Comparison of ENCODE assay signal across 8 cellular contexts in genomic region chr2:43220982-43221659, GRCh38. TPM values are rescaled to one million over a fixed set of nuclear protein-coding genes. Genes with fewer than 3 reads are reported as not detected.
DNase-seq lines count a peak whose midpoint lies in the region; ATAC-seq and TF ChIP-seq lines count a peak whose summit lies in the region.

No MANE protein-coding gene starts in this region.

- peak overlapping the region; percentile 87 to 92 for H3K4me3 ChIP-seq in foreskin fibroblast (ENCODE audit: low read depth in 1 of 2, low read length in 2 of 2)
- H3K4me3 ChIP-seq in osteoblast (ENCODE audit: insufficient read depth, low read length), result peak overlapping the region; percentile 90

- peak overlapping the region; percentile 85 for H3K4me2 ChIP-seq in osteoblast (ENCODE audit: insufficient read depth, low read length)

- H3K27me3 Mint-ChIP-seq in activated T-helper 2 cell treated with anti-CD3 and anti-CD28 coated beads, Interferon-gamma antibody, Interleukin-2, Interleukin-4, amounts not matched to agents 10 μg/mL and 5 μg/mL and 100 μg/mL, durations not matched to agents 14 hours and 24 hours and 36 hours (ENCODE audit: low read depth), result no peaks in the 10 kb centered on the region

- H3K27ac ChIP-seq in osteoblast (ENCODE audit: low read depth, low read length), result peak overlapping the region; percentile 88

- H2AFZ ChIP-seq in osteoblast (ENCODE audit: low read length), result no peak overlapping the region

- intact Hi-C loops in activated T-helper 2 cell treated with anti-CD3 and anti-CD28 coated beads, Interferon-gamma antibody, Interleukin-2, Interleukin-4, amounts not matched to agents 10 μg/mL and 5 μg/mL and 100 μg/mL, durations not matched to agents 14 hours and 24 hours and 36 hours (cut with micrococcal nuclease), result loop anchor here (1.0 to 10.0 kb wide), 2 partner anchors 63 to 554 kb away; partner anchors contain the start of gene DYNC2LI1

- peaks cover 19% of the 10 kb centered on the region for H4K20me1 ChIP-seq in osteoblast (ENCODE audit: insufficient read depth, low read length)

- DNase-seq in GDM1 (lab: John Stamatoyannopoulos, UW) (peak; percentile 50), NCI-H2227 treated with DMSO at 0.1 percent for 48 hours (lab: John Stamatoyannopoulos, UW) (peak; percentile 26), foreskin fibroblast (peak; percentile 91 to 96), osteoblast (ENCODE audit: insufficient read length, low spot score, missing footprints) (peak; percentile 73), midbrain (lab: John Stamatoyannopoulos, UW) (no peak), SW480 (ENCODE audit: low spot score) (no peak)
- DNase-seq in activated T-helper 2 cell treated with anti-CD3 and anti-CD28 coated beads, Interferon-gamma antibody, Interleukin-2, Interleukin-4, amounts not matched to agents 10 μg/mL and 5 μg/mL and 100 μg/mL, durations not matched to agents 14 hours and 24 hours and 36 hours (ENCODE audit: low spot score), result peak; percentile 24

- peaks cover 53% of the 10 kb centered on the region for H3K36me3 Mint-ChIP-seq in activated T-helper 2 cell treated with anti-CD3 and anti-CD28 coated beads, Interferon-gamma antibody, Interleukin-2, Interleukin-4, amounts not matched to agents 10 μg/mL and 5 μg/mL and 100 μg/mL, durations not matched to agents 14 hours and 24 hours and 36 hours (ENCODE audit: low read depth)

- no peaks in the 10 kb centered on the region for H3K9me3 ChIP-seq in osteoblast (ENCODE audit: low read depth, low read length)

- no peak for ATAC-seq in GM18868 (IDR thresholded peaks at IDR 0.05; ENCODE audit: unreplicated experiment)

- H3K4me3 Mint-ChIP-seq in activated T-helper 2 cell treated with anti-CD3 and anti-CD28 coated beads, Interferon-gamma antibody, Interleukin-2, Interleukin-4, amounts not matched to agents 10 μg/mL and 5 μg/mL and 100 μg/mL, durations not matched to agents 14 hours and 24 hours and 36 hours (ENCODE audit: low read depth), result peak overlapping the region; percentile 82

- peaks cover 52% of the 10 kb centered on the region for H3K4me1 ChIP-seq in osteoblast (ENCODE audit: insufficient read depth, low read length)

- peaks cover 35% of the 10 kb centered on the region for H3K4me1 Mint-ChIP-seq in activated T-helper 2 cell treated with anti-CD3 and anti-CD28 coated beads, Interferon-gamma antibody, Interleukin-2, Interleukin-4, amounts not matched to agents 10 μg/mL and 5 μg/mL and 100 μg/mL, durations not matched to agents 14 hours and 24 hours and 36 hours (ENCODE audit: low read depth)

- no peaks in the 10 kb centered on the region for H3K27me3 ChIP-seq in osteoblast (ENCODE audit: insufficient read depth, low read length)

- no peaks in the 10 kb centered on the region for H3K9me3 Mint-ChIP-seq in activated T-helper 2 cell treated with anti-CD3 and anti-CD28 coated beads, Interferon-gamma antibody, Interleukin-2, Interleukin-4, amounts not matched to agents 10 μg/mL and 5 μg/mL and 100 μg/mL, durations not matched to agents 14 hours and 24 hours and 36 hours

- TF ChIP-seq CTCF in foreskin fibroblast (IDR thresholded peaks at IDR 0.05; ENCODE audit: low read depth, low read length) (no peak), osteoblast (IDR thresholded peaks at IDR 0.05; ENCODE audit: extremely low read depth, low read depth, low read length) (no peak)

- peak overlapping the region; percentile 94 for H3K27ac Mint-ChIP-seq in activated T-helper 2 cell treated with anti-CD3 and anti-CD28 coated beads, Interferon-gamma antibody, Interleukin-2, Interleukin-4, amounts not matched to agents 10 μg/mL and 5 μg/mL and 100 μg/mL, durations not matched to agents 14 hours and 24 hours and 36 hours

- H3K79me2 ChIP-seq in osteoblast (ENCODE audit: insufficient read depth, low read length), result peaks cover 55% of the 10 kb centered on the region

- peaks cover 30% of the 10 kb centered on the region for H3K36me3 ChIP-seq in osteoblast (ENCODE audit: insufficient read depth, low read length)

RNA-seq across cellular contexts. Expression of gene ZFP36L2, which starts 5.3 kb away (rescaled TPM):
- 114 TPM in 2 replicates for total RNA-seq in activated T-helper 2 cell treated with anti-CD3 and anti-CD28 coated beads, Interferon-gamma antibody, Interleukin-2, Interleukin-4, amounts not matched to agents 10 μg/mL and 5 μg/mL and 100 μg/mL, durations not matched to agents 14 hours and 24 hours and 36 hours
- 14.7 and 15.6 TPM in 2 replicates for total RNA-seq in osteoblast

Comparison
In these comparisons a context has a peak if more than half of its experiments do, and no peak if none do; other contexts are left out.
1. DNase-seq: peak in GDM1 (single experiment), NCI-H2227 treated with DMSO at 0.1 percent for 48 hours (single experiment), activated T-helper 2 cell treated with anti-CD3 and anti-CD28 coated beads, Interferon-gamma antibody, Interleukin-2, Interleukin-4, amounts not matched to agents 10 μg/mL and 5 μg/mL and 100 μg/mL, durations not matched to agents 14 hours and 24 hours and 36 hours (single experiment), foreskin fibroblast (2 of 2) and osteoblast (single experiment); none in midbrain (single experiment) and SW480 (single experiment).